ENCODE assay signal across 8 cellular contexts in genomic region chr5:14364576-14365472, GRCh38.
DNase-seq lines count a peak whose midpoint lies in the region; ATAC-seq and TF ChIP-seq lines count a peak whose summit lies in the region.

No MANE protein-coding gene starts in this region.

- H3K4me1 ChIP-seq in adrenal gland (replicated peaks in 1 of 2), result no peaks in the 10 kb centered on the region

- intact Hi-C loops in adrenal gland (cut with DNase I), result loop anchor here in 1 of 2 donors (10.0 kb wide), 1 partner anchor 380 kb away; no protein-coding TSS in a partner anchor

- peak overlapping the region; percentile 45 for H3K27ac Mint-ChIP-seq in memory B cell

- no peak for TF ChIP-seq POLR2A in adrenal gland (IDR thresholded peaks at IDR 0.05)

- no peaks in the 10 kb centered on the region for H3K9me3 Mint-ChIP-seq in memory B cell

- H3K27me3 ChIP-seq in adrenal gland, result no peaks in the 10 kb centered on the region

- DNase-seq in ELR (ENCODE audit: low read depth), result peak; percentile 25
- DNase-seq in M059J (ENCODE audit: low read depth), result peak; percentile 53
- DNase-seq in adrenal gland, result peak in 2 of 7 donors; percentile 30 to 72
- peak in 1 of 2 donors; percentile 14 for DNase-seq in memory B cell (ENCODE audit: low spot score in 2 of 2)
- no peak for DNase-seq in effector CD8-positive, alpha-beta T cell (lab: John Stamatoyannopoulos, UW)
- DNase-seq in amygdala (lab: John Stamatoyannopoulos, UW), result no peak
- DNase-seq in GM03348 (ENCODE audit: low spot score), result no peak
- DNase-seq in superior temporal gyrus (ENCODE audit: extremely low spot score), result no peak

- H3K27me3 Mint-ChIP-seq in memory B cell, result no peaks in the 10 kb centered on the region

- peaks cover 0 to 68% of the 10 kb centered on the region in 2 donors for H3K36me3 ChIP-seq in adrenal gland (replicated peaks in 1 of 2)

- H3K36me3 Mint-ChIP-seq in memory B cell, result peaks cover 57% of the 10 kb centered on the region

- ATAC-seq in memory B cell (ENCODE audit: low read depth), result peak; percentile 26

- no peaks in the 10 kb centered on the region for H3K9me3 ChIP-seq in adrenal gland (replicated peaks in 1 of 3)

- WGBS in adrenal gland, 4 donors, result 83 to 92% (median 85%) methylated on average over 12 of the region's 12 CpGs

- peak in 5 of 6 experiments; percentile 11 to 43 (median 41) for TF ChIP-seq CTCF in adrenal gland (IDR thresholded peaks at IDR 0.05)

- no peak overlapping the region for H3K4me3 ChIP-seq in adrenal gland

- H3K4me1 Mint-ChIP-seq in memory B cell, result peaks cover 13% of the 10 kb centered on the region

- no peak overlapping the region for H3K27ac ChIP-seq in adrenal gland

- H3K4me3 Mint-ChIP-seq in memory B cell, result no peak overlapping the region

Comparison
In these comparisons a context has a peak if more than half of its experiments do, and no peak if none do; other contexts are left out.
1. DNase-seq: peak in ELR (single experiment) and M059J (single experiment); none in effector CD8-positive, alpha-beta T cell (single experiment), amygdala (0 of 56), GM03348 (single experiment) and superior temporal gyrus (single experiment).